In the genomic region with DNA sequence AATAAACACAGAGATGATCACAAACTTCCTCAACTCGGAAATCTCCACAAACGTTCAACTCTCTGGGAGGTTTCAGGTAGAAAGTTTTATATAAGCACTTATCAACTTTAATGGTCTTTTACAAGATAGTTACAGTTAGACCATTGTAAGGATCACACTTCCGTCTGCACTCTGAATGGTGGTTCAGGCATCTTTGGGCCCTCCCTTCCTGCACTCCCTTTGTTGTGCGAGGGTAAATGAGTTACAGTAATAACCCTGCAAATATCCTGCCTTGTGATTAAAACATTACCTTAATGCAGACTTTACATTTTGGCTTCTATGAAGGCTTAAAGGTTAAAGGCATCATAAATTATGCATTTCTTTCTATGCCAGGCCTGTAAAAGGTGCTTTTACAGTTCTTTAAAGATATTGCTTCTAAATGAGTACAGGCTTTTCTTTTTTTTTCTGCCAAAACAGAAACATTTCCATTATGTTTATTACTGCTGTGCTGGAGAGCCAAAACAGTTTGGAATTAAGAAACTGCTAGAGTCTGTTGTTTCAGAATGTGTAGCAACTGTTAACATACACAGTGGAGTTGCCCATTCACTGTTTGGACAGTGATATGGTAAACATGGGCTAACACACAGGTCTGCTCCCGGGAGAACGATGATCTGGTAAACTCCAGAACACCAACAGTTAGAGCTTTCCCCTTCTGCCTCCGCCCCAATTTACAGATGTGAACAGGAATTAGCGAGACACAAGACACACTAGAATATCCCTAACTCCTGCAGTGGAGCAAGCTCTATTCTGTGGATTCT, we compare ENCODE assay signal across 2 cellular contexts.
TF ChIP-seq lines count a peak whose summit lies in the region.

No MANE protein-coding gene starts in this region.

TF ChIP-seq in SK-N-SH, 30 proteins besides CTCF, POLR2A, EP300 and RAD21 (continued from another document):
- TF ChIP-seq, protein P1, sequence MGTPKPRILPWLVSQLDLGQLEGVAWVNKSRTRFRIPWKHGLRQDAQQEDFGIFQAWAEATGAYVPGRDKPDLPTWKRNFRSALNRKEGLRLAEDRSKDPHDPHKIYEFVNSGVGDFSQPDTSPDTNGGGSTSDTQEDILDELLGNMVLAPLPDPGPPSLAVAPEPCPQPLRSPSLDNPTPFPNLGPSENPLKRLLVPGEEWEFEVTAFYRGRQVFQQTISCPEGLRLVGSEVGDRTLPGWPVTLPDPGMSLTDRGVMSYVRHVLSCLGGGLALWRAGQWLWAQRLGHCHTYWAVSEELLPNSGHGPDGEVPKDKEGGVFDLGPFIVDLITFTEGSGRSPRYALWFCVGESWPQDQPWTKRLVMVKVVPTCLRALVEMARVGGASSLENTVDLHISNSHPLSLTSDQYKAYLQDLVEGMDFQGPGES (IDR thresholded peaks at IDR 0.05; ENCODE audit: low read depth, low read length) = no peak
- no peak for TF ChIP-seq POLR2AphosphoS5 (IDR thresholded peaks at IDR 0.05; ENCODE audit: low read depth, low read length)
- TF ChIP-seq TCF12 (IDR thresholded peaks at IDR 0.05) = no peak

TF ChIP-seq in SK-N-SH treated with all-trans-retinoic acid at 6 μM for 48 hours, 23 proteins besides CTCF, POLR2A, EP300 and RAD21 (continued from another document):
- TF ChIP-seq, protein P2, sequence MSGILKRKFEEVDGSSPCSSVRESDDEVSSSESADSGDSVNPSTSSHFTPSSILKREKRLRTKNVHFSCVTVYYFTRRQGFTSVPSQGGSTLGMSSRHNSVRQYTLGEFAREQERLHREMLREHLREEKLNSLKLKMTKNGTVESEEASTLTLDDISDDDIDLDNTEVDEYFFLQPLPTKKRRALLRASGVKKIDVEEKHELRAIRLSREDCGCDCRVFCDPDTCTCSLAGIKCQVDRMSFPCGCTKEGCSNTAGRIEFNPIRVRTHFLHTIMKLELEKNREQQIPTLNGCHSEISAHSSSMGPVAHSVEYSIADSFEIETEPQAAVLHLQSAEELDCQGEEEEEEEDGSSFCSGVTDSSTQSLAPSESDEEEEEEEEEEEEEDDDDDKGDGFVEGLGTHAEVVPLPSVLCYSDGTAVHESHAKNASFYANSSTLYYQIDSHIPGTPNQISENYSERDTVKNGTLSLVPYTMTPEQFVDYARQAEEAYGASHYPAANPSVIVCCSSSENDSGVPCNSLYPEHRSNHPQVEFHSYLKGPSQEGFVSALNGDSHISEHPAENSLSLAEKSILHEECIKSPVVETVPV (CRISPR knock-in tag; IDR thresholded peaks at IDR 0.05) = no peak
- TF ChIP-seq ZNF565 (CRISPR knock-in tag; conservative IDR thresholded peaks at IDR 0.05; ENCODE audit: low read depth) (no peak), CSDC2 (CRISPR knock-in tag; IDR thresholded peaks at IDR 0.05) (no peak), PPARA (CRISPR knock-in tag; IDR thresholded peaks at IDR 0.05; ENCODE audit: borderline replicate concordance) (no peak), TCF4 (CRISPR knock-in tag; IDR thresholded peaks at IDR 0.05; ENCODE audit: borderline replicate concordance) (no peak), GLIS3 (CRISPR knock-in tag; IDR thresholded peaks at IDR 0.05) (no peak), SNAI2 (CRISPR knock-in tag; IDR thresholded peaks at IDR 0.05) (no peak), ZNF8 (CRISPR knock-in tag; IDR thresholded peaks at IDR 0.05) (no peak), ISL1 (CRISPR knock-in tag; IDR thresholded peaks at IDR 0.05) (no peak), BACH2 (CRISPR knock-in tag; IDR thresholded peaks at IDR 0.05; ENCODE audit: borderline replicate concordance) (no peak), OSR1 (CRISPR knock-in tag; IDR thresholded peaks at IDR 0.05) (no peak)
